9 cellular contexts compared by ENCODE assay signal in the genomic region with DNA sequence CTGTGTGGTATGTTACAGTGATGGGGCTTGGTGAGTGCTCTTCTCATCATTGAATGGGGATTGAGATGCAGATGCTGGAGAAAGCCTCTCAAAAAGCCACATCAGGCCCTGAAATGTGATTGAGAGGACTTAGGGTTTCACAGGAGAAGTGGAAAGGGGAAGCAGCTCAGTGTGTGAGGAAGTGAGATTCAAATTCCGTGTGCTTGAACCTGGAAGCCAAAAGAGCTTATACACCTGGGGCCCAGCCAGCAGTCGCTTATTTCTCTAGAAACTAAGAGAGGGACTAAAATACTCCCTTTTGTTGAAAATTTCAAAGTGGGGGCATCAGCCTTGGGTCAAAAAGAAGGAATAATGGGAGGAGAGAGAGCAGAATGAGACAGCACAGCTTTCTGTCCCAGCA. TPM values are rescaled to one million over a fixed set of nuclear protein-coding genes. Genes with fewer than 3 reads are reported as not detected.
DNase-seq lines count a peak whose midpoint lies in the region; ATAC-seq and TF ChIP-seq lines count a peak whose summit lies in the region.
"Had no signal": no experiment of that assay in that cellular context is flagged by ENCODE, and none has a peak within 500 bp of the region (broad histone marks: within the 10 kb centered on the region; RNA-seq: fewer than 3 reads in every experiment).

No MANE protein-coding gene starts in this region.

- peaks cover 40 to 67% of the 10 kb centered on the region in 2 donors for H3K4me1 Mint-ChIP-seq in effector memory CD8-positive, alpha-beta T cell (ENCODE audit: low read depth in 2 of 2)

- H3K36me3 Mint-ChIP-seq in effector memory CD8-positive, alpha-beta T cell (ENCODE audit: insufficient read depth), result peaks cover 8% of the 10 kb centered on the region

- H3K9me3 ChIP-seq in right atrium auricular region, result no peaks in the 10 kb centered on the region
- H3K9me3 ChIP-seq: ascending aorta had no signal

- peaks cover 0 to 8% of the 10 kb centered on the region in 2 donors for H3K4me1 ChIP-seq in right atrium auricular region
- H3K4me1 ChIP-seq: ascending aorta had no signal

- H3K27me3 ChIP-seq in right atrium auricular region, result no peaks in the 10 kb centered on the region
- H3K27me3 ChIP-seq: ascending aorta had no signal

- H3K9me3 Mint-ChIP-seq in effector memory CD8-positive, alpha-beta T cell, result no peaks in the 10 kb centered on the region

- H3K4me3 Mint-ChIP-seq in effector memory CD8-positive, alpha-beta T cell, result peak overlapping the region; percentile 79 to 92

- H3K4me3 ChIP-seq in right atrium auricular region, result no peak overlapping the region
- H3K4me3 ChIP-seq: ascending aorta had no signal

- no peak for TF ChIP-seq CTCF in right atrium auricular region (IDR thresholded peaks at IDR 0.05)

- no peaks in the 10 kb centered on the region for H3K36me3 ChIP-seq in right atrium auricular region
- H3K36me3 ChIP-seq: ascending aorta had no signal

- H3K27me3 Mint-ChIP-seq in effector memory CD8-positive, alpha-beta T cell, result no peaks in the 10 kb centered on the region

- peak overlapping the region; percentile 88 to 99 for H3K27ac Mint-ChIP-seq in effector memory CD8-positive, alpha-beta T cell

- no peak overlapping the region for H3K27ac ChIP-seq in right atrium auricular region
- H3K27ac ChIP-seq: ascending aorta had no signal

- no peak for DNase-seq in effector memory CD8-positive, alpha-beta T cell
- DNase-seq in hypothalamus (lab: John Stamatoyannopoulos, UW), result no peak
- DNase-seq in HuH-7.5 (ENCODE audit: low spot score), result no peak
- no peak for DNase-seq in NCI-H526 (lab: John Stamatoyannopoulos, UW)
- no peak for DNase-seq in right atrium auricular region (ENCODE audit: low spot score)

- ATAC-seq in GM18498 (IDR thresholded peaks at IDR 0.05; ENCODE audit: unreplicated experiment) (peak; percentile 63), GM21529 (IDR thresholded peaks at IDR 0.05; ENCODE audit: unreplicated experiment) (peak; percentile 65), HG03571 (IDR thresholded peaks at IDR 0.05; ENCODE audit: unreplicated experiment) (peak; percentile 52)
- no peak for ATAC-seq in effector memory CD8-positive, alpha-beta T cell (replicated peaks)

RNA-seq across cellular contexts. Expression of a gene that starts 39.1 kb away (rescaled TPM):
- 1 to 10 TPM in 1 of 2 donors, not detected in 1; 2.0 TPM for total RNA-seq in right atrium auricular region
- total RNA-seq: ascending aorta had no signal
